Comparison of ENCODE assay signal across 1 cellular context in the genomic region with DNA sequence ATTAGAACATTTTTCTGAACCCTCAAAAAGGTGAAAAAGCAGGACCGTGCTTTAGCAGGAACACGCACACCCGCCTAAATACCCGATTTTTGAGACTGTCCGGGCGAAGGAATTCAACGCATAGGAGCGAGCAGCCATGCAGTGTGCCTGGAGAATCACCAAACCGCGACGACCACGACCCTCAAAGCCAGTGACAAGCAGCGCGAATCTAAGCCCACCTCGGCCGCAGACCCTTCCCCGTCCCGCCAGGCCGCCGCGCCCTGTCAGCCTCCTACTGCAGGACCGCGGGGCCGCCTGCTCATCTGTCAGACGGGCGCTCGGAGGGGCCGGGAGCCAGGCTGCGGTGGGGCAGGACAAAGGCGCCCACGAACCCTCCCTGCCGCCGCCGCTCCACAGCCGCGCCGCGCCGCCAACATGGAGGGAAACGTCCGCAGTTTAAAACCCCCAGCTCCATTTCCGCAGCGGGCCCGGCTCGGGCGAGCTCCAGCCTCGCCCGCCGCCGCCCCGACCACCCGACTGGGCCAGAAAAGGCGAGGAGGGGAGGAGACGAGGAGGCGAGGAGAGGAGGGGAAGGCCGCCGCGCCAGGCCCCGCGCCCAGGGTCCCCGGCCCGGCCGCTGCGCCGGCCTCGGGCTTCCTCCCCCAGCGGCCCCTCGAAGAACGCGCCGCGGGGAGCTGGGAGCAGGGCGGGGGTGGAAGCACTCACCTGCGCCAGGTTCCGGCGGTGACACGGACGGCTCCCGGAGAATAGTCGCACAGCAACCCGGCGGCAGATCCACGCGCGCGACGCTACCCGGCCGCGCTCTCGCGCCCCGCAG.
TF ChIP-seq lines count a peak whose summit lies in the region.

Gene LBR, minus strand, starts transcription at position 790 of the 817 bp plus-strand sequence. CDS start 3,963 bp downstream, outside the sequence.

TF ChIP-seq in HepG2, 621 proteins besides CTCF, POLR2A, EP300 and RAD21 (continued from another document and continues in another):
- TF ChIP-seq, protein P1, sequence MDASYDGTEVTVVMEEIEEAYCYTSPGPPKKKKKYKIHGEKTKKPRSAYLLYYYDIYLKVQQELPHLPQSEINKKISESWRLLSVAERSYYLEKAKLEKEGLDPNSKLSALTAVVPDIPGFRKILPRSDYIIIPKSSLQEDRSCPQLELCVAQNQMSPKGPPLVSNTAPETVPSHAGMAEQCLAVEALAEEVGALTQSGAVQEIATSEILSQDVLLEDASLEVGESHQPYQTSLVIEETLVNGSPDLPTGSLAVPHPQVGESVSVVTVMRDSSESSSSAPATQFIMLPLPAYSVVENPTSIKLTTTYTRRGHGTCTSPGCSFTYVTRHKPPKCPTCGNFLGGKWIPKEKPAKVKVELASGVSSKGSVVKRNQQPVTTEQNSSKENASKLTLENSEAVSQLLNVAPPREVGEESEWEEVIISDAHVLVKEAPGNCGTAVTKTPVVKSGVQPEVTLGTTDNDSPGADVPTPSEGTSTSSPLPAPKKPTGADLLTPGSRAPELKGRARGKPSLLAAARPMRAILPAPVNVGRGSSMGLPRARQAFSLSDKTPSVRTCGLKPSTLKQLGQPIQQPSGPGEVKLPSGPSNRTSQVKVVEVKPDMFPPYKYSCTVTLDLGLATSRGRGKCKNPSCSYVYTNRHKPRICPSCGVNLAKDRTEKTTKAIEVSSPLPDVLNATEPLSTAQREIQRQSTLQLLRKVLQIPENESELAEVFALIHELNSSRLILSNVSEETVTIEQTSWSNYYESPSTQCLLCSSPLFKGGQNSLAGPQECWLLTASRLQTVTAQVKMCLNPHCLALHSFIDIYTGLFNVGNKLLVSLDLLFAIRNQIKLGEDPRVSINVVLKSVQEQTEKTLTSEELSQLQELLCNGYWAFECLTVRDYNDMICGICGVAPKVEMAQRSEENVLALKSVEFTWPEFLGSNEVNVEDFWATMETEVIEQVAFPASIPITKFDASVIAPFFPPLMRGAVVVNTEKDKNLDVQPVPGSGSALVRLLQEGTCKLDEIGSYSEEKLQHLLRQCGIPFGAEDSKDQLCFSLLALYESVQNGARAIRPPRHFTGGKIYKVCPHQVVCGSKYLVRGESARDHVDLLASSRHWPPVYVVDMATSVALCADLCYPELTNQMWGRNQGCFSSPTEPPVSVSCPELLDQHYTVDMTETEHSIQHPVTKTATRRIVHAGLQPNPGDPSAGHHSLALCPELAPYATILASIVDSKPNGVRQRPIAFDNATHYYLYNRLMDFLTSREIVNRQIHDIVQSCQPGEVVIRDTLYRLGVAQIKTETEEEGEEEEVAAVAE (CRISPR knock-in tag; IDR thresholded peaks at IDR 0.05; ENCODE audit: borderline replicate concordance) = no peak
- TF ChIP-seq KAT7 (CRISPR knock-in tag; IDR thresholded peaks at IDR 0.05; ENCODE audit: borderline replicate concordance) (no peak), ZNF598 (CRISPR knock-in tag; IDR thresholded peaks at IDR 0.05; ENCODE audit: borderline replicate concordance) (no peak), REXO4 (CRISPR knock-in tag; IDR thresholded peaks at IDR 0.05; ENCODE audit: borderline replicate concordance) (no peak), PRDM15 (CRISPR knock-in tag; IDR thresholded peaks at IDR 0.05) (no peak), HMGXB4 (CRISPR knock-in tag; IDR thresholded peaks at IDR 0.05; ENCODE audit: borderline replicate concordance in 1 of 2, low read depth in 1 of 2) (peak; percentile 9 to 18; a peak in 3 of 4 replicates), ZBTB44 (CRISPR knock-in tag; IDR thresholded peaks at IDR 0.05) (no peak), BHLHE40 (IDR thresholded peaks at IDR 0.05; ENCODE audit: low read length) (no peak), HOXA5 (CRISPR knock-in tag; IDR thresholded peaks at IDR 0.05) (no peak), ZSCAN29 (CRISPR knock-in tag; conservative IDR thresholded peaks at IDR 0.05) (no peak), RFX5 (IDR thresholded peaks at IDR 0.05; ENCODE audit: low read depth, low read length) (no peak), ZNF776 (CRISPR knock-in tag; IDR thresholded peaks at IDR 0.05) (no peak), YEATS4 (CRISPR knock-in tag; IDR thresholded peaks at IDR 0.05; ENCODE audit: borderline replicate concordance) (0 out of 2 replicates have a peak, but pooled peaks have one; percentile 1), ZNF205 (CRISPR knock-in tag; IDR thresholded peaks at IDR 0.05) (0 out of 2 replicates have a peak, but pooled peaks have one; percentile 14), HINFP (CRISPR knock-in tag; IDR thresholded peaks at IDR 0.05; ENCODE audit: low read depth) (no peak), ZNF282 (IDR thresholded peaks at IDR 0.05; ENCODE audit: partially characterized antibody) (no peak), CHCHD3 (CRISPR knock-in tag; IDR thresholded peaks at IDR 0.05) (no peak), DMTF1 (CRISPR knock-in tag; IDR thresholded peaks at IDR 0.05) (no peak), KAT8 (CRISPR knock-in tag; IDR thresholded peaks at IDR 0.05) (no peak), U2AF1 (optimal IDR thresholded peaks at IDR 0.05; ENCODE audit: low read depth, low read length) (no peak)
- TF ChIP-seq, protein P2, sequence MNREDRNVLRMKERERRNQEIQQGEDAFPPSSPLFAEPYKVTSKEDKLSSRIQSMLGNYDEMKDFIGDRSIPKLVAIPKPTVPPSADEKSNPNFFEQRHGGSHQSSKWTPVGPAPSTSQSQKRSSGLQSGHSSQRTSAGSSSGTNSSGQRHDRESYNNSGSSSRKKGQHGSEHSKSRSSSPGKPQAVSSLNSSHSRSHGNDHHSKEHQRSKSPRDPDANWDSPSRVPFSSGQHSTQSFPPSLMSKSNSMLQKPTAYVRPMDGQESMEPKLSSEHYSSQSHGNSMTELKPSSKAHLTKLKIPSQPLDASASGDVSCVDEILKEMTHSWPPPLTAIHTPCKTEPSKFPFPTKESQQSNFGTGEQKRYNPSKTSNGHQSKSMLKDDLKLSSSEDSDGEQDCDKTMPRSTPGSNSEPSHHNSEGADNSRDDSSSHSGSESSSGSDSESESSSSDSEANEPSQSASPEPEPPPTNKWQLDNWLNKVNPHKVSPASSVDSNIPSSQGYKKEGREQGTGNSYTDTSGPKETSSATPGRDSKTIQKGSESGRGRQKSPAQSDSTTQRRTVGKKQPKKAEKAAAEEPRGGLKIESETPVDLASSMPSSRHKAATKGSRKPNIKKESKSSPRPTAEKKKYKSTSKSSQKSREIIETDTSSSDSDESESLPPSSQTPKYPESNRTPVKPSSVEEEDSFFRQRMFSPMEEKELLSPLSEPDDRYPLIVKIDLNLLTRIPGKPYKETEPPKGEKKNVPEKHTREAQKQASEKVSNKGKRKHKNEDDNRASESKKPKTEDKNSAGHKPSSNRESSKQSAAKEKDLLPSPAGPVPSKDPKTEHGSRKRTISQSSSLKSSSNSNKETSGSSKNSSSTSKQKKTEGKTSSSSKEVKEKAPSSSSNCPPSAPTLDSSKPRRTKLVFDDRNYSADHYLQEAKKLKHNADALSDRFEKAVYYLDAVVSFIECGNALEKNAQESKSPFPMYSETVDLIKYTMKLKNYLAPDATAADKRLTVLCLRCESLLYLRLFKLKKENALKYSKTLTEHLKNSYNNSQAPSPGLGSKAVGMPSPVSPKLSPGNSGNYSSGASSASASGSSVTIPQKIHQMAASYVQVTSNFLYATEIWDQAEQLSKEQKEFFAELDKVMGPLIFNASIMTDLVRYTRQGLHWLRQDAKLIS (CRISPR knock-in tag; IDR thresholded peaks at IDR 0.05) = 0 out of 2 replicates have a peak, but pooled peaks have one; percentile 22
- TF ChIP-seq, protein P3, sequence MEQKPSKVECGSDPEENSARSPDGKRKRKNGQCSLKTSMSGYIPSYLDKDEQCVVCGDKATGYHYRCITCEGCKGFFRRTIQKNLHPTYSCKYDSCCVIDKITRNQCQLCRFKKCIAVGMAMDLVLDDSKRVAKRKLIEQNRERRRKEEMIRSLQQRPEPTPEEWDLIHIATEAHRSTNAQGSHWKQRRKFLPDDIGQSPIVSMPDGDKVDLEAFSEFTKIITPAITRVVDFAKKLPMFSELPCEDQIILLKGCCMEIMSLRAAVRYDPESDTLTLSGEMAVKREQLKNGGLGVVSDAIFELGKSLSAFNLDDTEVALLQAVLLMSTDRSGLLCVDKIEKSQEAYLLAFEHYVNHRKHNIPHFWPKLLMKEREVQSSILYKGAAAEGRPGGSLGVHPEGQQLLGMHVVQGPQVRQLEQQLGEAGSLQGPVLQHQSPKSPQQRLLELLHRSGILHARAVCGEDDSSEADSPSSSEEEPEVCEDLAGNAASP (CRISPR knock-in tag; IDR thresholded peaks at IDR 0.05; ENCODE audit: borderline replicate concordance) = no peak
